8 cellular contexts compared by ENCODE assay signal in genomic region chr17:48997103-48997826, GRCh38. TPM values are rescaled to one million over a fixed set of nuclear protein-coding genes. Genes with fewer than 3 reads are reported as not detected.
DNase-seq lines count a peak whose midpoint lies in the region; ATAC-seq and TF ChIP-seq lines count a peak whose summit lies in the region.

TSS of gene IGF2BP1 (plus strand) at chr17:48997385. CDS start at chr17:48997746, 361 bp downstream.

- peak within 1 kb of the TSS; percentile 98 for H3K9ac ChIP-seq in HUES48 (ENCODE audit: low read depth, low read length)

- no peaks in the 10 kb centered on the region for H3K27me3 ChIP-seq in HUES48 (ENCODE audit: control insufficient read depth, insufficient read depth, low read length)
- peaks cover 41 to 100% (median 97%) of the 10 kb centered on the region in 3 donors for H3K27me3 ChIP-seq in stomach

- peaks cover 35% of the 10 kb centered on the region for H3K4me1 ChIP-seq in HUES48 (ENCODE audit: control insufficient read depth, insufficient read depth, low read length)
- H3K4me1 ChIP-seq in stomach = peaks cover 21 to 36% (median 30%) of the 10 kb centered on the region in 4 donors

- H3K36me3 ChIP-seq in HUES48 (ENCODE audit: control insufficient read depth, insufficient read depth, low read length) = peaks cover 14% of the 10 kb centered on the region
- no peaks in the 10 kb centered on the region for H3K36me3 ChIP-seq in stomach

- TF ChIP-seq CTCF in stomach (IDR thresholded peaks at IDR 0.05) = no peak

- H3K4me3 ChIP-seq in HUES48 (ENCODE audit: low read depth, low read length) = peak within 1 kb of the TSS; percentile 99
- peak within 1 kb of the TSS in 3 of 4 donors; percentile 12 to 40 (median 34) for H3K4me3 ChIP-seq in stomach

- H3K27ac ChIP-seq in HUES48 (ENCODE audit: low read depth, low read length) (peak within 1 kb of the TSS; percentile 100), stomach (no peak within 1 kb of the TSS)

- intact Hi-C loops in stomach (cut with DNase I; ENCODE audit: low total_unique reads) = no loop called here

- TF ChIP-seq EP300 in stomach (IDR thresholded peaks at IDR 0.05) = no peak

- no peak for ATAC-seq in GM21447 (IDR thresholded peaks at IDR 0.05; ENCODE audit: unreplicated experiment)

- no peaks in the 10 kb centered on the region for H3K9me3 ChIP-seq in HUES48 (ENCODE audit: control insufficient read depth, insufficient read depth, low read length)
- peaks cover 0 to 7% (median 0%) of the 10 kb centered on the region in 4 donors for H3K9me3 ChIP-seq in stomach

- WGBS in stomach, 5 donors = 2 to 4% (median 4%) methylated on average over 37 to 61 of the region's 62 CpGs

- DNase-seq in CD1c-positive myeloid dendritic cell (ENCODE audit: extremely low spot score) (peak; percentile 34), hepatic stellate cell (ENCODE audit: low spot score) (peak; percentile 66), stomach (no peak), NCI-H2171 treated with DMSO at 0.1 percent for 48 hours (lab: John Stamatoyannopoulos, UW) (no peak), NK-92 (lab: John Stamatoyannopoulos, UW; ENCODE audit: unreplicated experiment) (no peak)
- DNase-seq in activated CD8-positive, alpha-beta memory T cell treated with anti-CD3 and anti-CD28 coated beads, Interleukin-2, amount 50 U/mL, for 48 hours = peak; percentile 66

- no peak for TF ChIP-seq POLR2A in stomach (IDR thresholded peaks at IDR 0.05)

RNA-seq across cellular contexts. Expression of gene IGF2BP1, which starts in this region (rescaled TPM):
- 1 to 10 TPM in 1 of 5 donors, not detected in 4; 1.8 TPM for total RNA-seq in stomach
- under 1 TPM in 1 of 3 donors, not detected in 2; under 0.01 TPM for polyA plus RNA-seq in stomach

Comparison
In these comparisons a context has a peak if more than half of its experiments do, and no peak if none do; other contexts are left out.
1. DNase-seq: peak in CD1c-positive myeloid dendritic cell (single experiment), activated CD8-positive, alpha-beta memory T cell treated with anti-CD3 and anti-CD28 coated beads, Interleukin-2, amount 50 U/mL, for 48 hours (single experiment) and hepatic stellate cell (single experiment); none in stomach (single experiment), NCI-H2171 treated with DMSO at 0.1 percent for 48 hours (single experiment) and NK-92 (single experiment).